ENCODE assay signal across 1 cellular context in the genomic region with DNA sequence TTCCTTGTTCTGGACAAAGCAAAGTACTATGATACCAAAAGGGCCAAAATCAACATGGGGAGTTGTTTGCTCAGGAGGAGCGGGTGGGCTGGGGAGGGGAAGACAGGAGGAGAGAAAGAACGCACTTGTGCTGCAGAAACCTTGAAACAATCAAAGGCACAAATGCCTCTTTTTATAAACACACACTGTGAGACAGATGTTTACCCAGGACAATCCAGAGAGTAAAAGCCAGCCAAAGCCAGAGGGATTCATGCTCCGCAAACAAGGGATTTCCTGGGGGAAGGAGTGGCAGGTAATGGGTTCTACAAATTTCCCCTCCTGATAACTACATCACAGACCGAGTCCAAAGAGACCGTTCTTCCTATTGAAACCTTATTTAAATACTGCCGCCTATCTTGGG.
TF ChIP-seq lines count a peak whose summit lies in the region.

No MANE protein-coding gene starts in this region.

TF ChIP-seq in HepG2, 621 proteins besides CTCF, POLR2A, EP300 and RAD21 (continued from another document and continues in another):
- TF ChIP-seq, protein P1, sequence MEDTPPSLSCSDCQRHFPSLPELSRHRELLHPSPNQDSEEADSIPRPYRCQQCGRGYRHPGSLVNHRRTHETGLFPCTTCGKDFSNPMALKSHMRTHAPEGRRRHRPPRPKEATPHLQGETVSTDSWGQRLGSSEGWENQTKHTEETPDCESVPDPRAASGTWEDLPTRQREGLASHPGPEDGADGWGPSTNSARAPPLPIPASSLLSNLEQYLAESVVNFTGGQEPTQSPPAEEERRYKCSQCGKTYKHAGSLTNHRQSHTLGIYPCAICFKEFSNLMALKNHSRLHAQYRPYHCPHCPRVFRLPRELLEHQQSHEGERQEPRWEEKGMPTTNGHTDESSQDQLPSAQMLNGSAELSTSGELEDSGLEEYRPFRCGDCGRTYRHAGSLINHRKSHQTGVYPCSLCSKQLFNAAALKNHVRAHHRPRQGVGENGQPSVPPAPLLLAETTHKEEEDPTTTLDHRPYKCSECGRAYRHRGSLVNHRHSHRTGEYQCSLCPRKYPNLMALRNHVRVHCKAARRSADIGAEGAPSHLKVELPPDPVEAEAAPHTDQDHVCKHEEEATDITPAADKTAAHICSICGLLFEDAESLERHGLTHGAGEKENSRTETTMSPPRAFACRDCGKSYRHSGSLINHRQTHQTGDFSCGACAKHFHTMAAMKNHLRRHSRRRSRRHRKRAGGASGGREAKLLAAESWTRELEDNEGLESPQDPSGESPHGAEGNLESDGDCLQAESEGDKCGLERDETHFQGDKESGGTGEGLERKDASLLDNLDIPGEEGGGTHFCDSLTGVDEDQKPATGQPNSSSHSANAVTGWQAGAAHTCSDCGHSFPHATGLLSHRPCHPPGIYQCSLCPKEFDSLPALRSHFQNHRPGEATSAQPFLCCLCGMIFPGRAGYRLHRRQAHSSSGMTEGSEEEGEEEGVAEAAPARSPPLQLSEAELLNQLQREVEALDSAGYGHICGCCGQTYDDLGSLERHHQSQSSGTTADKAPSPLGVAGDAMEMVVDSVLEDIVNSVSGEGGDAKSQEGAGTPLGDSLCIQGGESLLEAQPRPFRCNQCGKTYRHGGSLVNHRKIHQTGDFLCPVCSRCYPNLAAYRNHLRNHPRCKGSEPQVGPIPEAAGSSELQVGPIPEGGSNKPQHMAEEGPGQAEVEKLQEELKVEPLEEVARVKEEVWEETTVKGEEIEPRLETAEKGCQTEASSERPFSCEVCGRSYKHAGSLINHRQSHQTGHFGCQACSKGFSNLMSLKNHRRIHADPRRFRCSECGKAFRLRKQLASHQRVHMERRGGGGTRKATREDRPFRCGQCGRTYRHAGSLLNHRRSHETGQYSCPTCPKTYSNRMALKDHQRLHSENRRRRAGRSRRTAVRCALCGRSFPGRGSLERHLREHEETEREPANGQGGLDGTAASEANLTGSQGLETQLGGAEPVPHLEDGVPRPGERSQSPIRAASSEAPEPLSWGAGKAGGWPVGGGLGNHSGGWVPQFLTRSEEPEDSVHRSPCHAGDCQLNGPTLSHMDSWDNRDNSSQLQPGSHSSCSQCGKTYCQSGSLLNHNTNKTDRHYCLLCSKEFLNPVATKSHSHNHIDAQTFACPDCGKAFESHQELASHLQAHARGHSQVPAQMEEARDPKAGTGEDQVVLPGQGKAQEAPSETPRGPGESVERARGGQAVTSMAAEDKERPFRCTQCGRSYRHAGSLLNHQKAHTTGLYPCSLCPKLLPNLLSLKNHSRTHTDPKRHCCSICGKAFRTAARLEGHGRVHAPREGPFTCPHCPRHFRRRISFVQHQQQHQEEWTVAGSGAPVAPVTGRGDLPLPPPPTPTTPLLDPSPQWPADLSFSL (CRISPR knock-in tag; IDR thresholded peaks at IDR 0.05), result 0 out of 2 replicates have a peak, but pooled peaks have one; percentile 32
- TF ChIP-seq, protein P2, sequence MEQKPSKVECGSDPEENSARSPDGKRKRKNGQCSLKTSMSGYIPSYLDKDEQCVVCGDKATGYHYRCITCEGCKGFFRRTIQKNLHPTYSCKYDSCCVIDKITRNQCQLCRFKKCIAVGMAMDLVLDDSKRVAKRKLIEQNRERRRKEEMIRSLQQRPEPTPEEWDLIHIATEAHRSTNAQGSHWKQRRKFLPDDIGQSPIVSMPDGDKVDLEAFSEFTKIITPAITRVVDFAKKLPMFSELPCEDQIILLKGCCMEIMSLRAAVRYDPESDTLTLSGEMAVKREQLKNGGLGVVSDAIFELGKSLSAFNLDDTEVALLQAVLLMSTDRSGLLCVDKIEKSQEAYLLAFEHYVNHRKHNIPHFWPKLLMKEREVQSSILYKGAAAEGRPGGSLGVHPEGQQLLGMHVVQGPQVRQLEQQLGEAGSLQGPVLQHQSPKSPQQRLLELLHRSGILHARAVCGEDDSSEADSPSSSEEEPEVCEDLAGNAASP (CRISPR knock-in tag; IDR thresholded peaks at IDR 0.05; ENCODE audit: borderline replicate concordance), result no peak
- TF ChIP-seq SETDB1 (CRISPR knock-in tag; IDR thresholded peaks at IDR 0.05; ENCODE audit: borderline replicate concordance) (no peak), ZNF780A (CRISPR knock-in tag; IDR thresholded peaks at IDR 0.05) (no peak), NFATC3 (CRISPR knock-in tag; IDR thresholded peaks at IDR 0.05) (no peak), GTF2F1 (IDR thresholded peaks at IDR 0.05; ENCODE audit: low read length) (no peak), CCDC6 (CRISPR knock-in tag; IDR thresholded peaks at IDR 0.05) (no peak), AGO2 (optimal IDR thresholded peaks at IDR 0.05; ENCODE audit: low read depth, low read length) (no peak), SUZ12 (IDR thresholded peaks at IDR 0.05; ENCODE audit: low read depth, low read length) (no peak), KAT7 (CRISPR knock-in tag; IDR thresholded peaks at IDR 0.05; ENCODE audit: borderline replicate concordance) (no peak), CCAR2 (optimal IDR thresholded peaks at IDR 0.05; ENCODE audit: low read depth, low read length) (no peak), NR1H2 (CRISPR knock-in tag; IDR thresholded peaks at IDR 0.05; ENCODE audit: borderline replicate concordance, low read depth) (no peak), NAIF1 (CRISPR knock-in tag; IDR thresholded peaks at IDR 0.05; ENCODE audit: borderline replicate concordance) (no peak), YEATS2 (CRISPR knock-in tag; IDR thresholded peaks at IDR 0.05; ENCODE audit: borderline replicate concordance) (no peak), NFIB (CRISPR knock-in tag; IDR thresholded peaks at IDR 0.05; ENCODE audit: borderline replicate concordance) (no peak), ZKSCAN8 (CRISPR knock-in tag; IDR thresholded peaks at IDR 0.05; ENCODE audit: borderline replicate concordance) (no peak), PCBP1 (IDR thresholded peaks at IDR 0.05; ENCODE audit: borderline replicate concordance, low read depth, low read length) (no peak), BRCA1 (CRISPR knock-in tag; IDR thresholded peaks at IDR 0.05) (no peak), ZNF136 (CRISPR knock-in tag; IDR thresholded peaks at IDR 0.05; ENCODE audit: low read depth) (no peak), SAFB2 (CRISPR knock-in tag; IDR thresholded peaks at IDR 0.05; ENCODE audit: borderline replicate concordance, low read depth) (no peak), NBN (conservative IDR thresholded peaks at IDR 0.05) (no peak), ZNF30 (CRISPR knock-in tag; IDR thresholded peaks at IDR 0.05) (no peak), RARG (CRISPR knock-in tag; IDR thresholded peaks at IDR 0.05; ENCODE audit: low read depth) (no peak), ZNF382 (CRISPR knock-in tag; IDR thresholded peaks at IDR 0.05; ENCODE audit: borderline replicate concordance) (no peak), NCOR1 (IDR thresholded peaks at IDR 0.05; ENCODE audit: borderline replicate concordance, low read length) (no peak), SKI (IDR thresholded peaks at IDR 0.05; ENCODE audit: partially characterized antibody) (no peak), HDAC2 (CRISPR knock-in tag; IDR thresholded peaks at IDR 0.05) (peak; percentile 82; the same call in 1 of the 2 replicates), ZNF296 (CRISPR knock-in tag; conservative IDR thresholded peaks at IDR 0.05) (no peak), KDM5A (IDR thresholded peaks at IDR 0.05; ENCODE audit: borderline replicate concordance, low read length) (no peak)
- TF ChIP-seq, protein P3, sequence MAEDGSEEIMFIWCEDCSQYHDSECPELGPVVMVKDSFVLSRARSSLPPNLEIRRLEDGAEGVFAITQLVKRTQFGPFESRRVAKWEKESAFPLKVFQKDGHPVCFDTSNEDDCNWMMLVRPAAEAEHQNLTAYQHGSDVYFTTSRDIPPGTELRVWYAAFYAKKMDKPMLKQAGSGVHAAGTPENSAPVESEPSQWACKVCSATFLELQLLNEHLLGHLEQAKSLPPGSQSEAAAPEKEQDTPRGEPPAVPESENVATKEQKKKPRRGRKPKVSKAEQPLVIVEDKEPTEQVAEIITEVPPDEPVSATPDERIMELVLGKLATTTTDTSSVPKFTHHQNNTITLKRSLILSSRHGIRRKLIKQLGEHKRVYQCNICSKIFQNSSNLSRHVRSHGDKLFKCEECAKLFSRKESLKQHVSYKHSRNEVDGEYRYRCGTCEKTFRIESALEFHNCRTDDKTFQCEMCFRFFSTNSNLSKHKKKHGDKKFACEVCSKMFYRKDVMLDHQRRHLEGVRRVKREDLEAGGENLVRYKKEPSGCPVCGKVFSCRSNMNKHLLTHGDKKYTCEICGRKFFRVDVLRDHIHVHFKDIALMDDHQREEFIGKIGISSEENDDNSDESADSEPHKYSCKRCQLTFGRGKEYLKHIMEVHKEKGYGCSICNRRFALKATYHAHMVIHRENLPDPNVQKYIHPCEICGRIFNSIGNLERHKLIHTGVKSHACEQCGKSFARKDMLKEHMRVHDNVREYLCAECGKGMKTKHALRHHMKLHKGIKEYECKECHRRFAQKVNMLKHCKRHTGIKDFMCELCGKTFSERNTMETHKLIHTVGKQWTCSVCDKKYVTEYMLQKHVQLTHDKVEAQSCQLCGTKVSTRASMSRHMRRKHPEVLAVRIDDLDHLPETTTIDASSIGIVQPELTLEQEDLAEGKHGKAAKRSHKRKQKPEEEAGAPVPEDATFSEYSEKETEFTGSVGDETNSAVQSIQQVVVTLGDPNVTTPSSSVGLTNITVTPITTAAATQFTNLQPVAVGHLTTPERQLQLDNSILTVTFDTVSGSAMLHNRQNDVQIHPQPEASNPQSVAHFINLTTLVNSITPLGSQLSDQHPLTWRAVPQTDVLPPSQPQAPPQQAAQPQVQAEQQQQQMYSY (CRISPR knock-in tag; IDR thresholded peaks at IDR 0.05), result no peak
- TF ChIP-seq, protein P4, sequence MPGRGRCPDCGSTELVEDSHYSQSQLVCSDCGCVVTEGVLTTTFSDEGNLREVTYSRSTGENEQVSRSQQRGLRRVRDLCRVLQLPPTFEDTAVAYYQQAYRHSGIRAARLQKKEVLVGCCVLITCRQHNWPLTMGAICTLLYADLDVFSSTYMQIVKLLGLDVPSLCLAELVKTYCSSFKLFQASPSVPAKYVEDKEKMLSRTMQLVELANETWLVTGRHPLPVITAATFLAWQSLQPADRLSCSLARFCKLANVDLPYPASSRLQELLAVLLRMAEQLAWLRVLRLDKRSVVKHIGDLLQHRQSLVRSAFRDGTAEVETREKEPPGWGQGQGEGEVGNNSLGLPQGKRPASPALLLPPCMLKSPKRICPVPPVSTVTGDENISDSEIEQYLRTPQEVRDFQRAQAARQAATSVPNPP (CRISPR knock-in tag; IDR thresholded peaks at IDR 0.05), result no peak
- TF ChIP-seq, protein P5, sequence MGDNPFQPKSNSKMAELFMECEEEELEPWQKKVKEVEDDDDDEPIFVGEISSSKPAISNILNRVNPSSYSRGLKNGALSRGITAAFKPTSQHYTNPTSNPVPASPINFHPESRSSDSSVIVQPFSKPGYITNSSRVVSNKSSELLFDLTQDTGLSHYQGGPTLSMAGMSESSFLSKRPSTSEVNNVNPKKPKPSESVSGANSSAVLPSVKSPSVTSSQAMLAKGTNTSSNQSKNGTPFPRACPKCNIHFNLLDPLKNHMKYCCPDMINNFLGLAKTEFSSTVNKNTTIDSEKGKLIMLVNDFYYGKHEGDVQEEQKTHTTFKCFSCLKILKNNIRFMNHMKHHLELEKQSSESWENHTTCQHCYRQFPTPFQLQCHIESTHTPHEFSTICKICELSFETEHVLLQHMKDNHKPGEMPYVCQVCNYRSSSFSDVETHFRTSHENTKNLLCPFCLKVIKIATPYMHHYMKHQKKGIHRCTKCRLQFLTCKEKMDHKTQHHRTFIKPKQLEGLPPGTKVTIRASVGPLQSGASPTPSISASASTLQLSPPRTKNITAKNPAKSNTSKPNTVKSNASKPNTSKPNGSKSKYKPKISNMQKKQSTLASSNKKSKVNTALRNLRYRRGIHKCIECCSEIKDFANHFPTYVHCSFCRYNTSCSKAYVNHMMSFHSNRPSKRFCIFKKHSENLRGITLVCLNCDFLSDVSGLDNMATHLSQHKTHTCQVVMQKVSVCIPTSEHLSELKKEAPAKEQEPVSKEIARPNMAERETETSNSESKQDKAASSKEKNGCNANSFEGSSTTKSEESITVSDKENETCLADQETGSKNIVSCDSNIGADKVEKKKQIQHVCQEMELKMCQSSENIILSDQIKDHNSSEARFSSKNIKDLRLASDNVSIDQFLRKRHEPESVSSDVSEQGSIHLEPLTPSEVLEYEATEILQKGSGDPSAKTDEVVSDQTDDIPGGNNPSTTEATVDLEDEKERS (CRISPR knock-in tag; IDR thresholded peaks at IDR 0.05), result no peak
- TF ChIP-seq, protein P6, sequence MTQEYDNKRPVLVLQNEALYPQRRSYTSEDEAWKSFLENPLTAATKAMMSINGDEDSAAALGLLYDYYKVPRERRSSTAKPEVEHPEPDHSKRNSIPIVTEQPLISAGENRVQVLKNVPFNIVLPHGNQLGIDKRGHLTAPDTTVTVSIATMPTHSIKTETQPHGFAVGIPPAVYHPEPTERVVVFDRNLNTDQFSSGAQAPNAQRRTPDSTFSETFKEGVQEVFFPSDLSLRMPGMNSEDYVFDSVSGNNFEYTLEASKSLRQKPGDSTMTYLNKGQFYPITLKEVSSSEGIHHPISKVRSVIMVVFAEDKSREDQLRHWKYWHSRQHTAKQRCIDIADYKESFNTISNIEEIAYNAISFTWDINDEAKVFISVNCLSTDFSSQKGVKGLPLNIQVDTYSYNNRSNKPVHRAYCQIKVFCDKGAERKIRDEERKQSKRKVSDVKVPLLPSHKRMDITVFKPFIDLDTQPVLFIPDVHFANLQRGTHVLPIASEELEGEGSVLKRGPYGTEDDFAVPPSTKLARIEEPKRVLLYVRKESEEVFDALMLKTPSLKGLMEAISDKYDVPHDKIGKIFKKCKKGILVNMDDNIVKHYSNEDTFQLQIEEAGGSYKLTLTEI (CRISPR knock-in tag; conservative IDR thresholded peaks at IDR 0.05), result no peak
- TF ChIP-seq, protein P7, sequence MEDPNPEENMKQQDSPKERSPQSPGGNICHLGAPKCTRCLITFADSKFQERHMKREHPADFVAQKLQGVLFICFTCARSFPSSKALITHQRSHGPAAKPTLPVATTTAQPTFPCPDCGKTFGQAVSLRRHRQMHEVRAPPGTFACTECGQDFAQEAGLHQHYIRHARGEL (CRISPR knock-in tag; IDR thresholded peaks at IDR 0.05), result no peak
- TF ChIP-seq, protein P8, sequence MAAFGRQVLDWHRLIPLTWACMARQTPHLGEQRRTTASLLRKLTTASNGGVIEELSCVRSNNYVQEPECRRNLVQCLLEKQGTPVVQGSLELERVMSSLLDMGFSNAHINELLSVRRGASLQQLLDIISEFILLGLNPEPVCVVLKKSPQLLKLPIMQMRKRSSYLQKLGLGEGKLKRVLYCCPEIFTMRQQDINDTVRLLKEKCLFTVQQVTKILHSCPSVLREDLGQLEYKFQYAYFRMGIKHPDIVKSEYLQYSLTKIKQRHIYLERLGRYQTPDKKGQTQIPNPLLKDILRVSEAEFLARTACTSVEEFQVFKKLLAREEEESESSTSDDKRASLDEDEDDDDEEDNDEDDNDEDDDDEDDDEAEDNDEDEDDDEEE (CRISPR knock-in tag; IDR thresholded peaks at IDR 0.05), result no peak
- TF ChIP-seq, protein P9, sequence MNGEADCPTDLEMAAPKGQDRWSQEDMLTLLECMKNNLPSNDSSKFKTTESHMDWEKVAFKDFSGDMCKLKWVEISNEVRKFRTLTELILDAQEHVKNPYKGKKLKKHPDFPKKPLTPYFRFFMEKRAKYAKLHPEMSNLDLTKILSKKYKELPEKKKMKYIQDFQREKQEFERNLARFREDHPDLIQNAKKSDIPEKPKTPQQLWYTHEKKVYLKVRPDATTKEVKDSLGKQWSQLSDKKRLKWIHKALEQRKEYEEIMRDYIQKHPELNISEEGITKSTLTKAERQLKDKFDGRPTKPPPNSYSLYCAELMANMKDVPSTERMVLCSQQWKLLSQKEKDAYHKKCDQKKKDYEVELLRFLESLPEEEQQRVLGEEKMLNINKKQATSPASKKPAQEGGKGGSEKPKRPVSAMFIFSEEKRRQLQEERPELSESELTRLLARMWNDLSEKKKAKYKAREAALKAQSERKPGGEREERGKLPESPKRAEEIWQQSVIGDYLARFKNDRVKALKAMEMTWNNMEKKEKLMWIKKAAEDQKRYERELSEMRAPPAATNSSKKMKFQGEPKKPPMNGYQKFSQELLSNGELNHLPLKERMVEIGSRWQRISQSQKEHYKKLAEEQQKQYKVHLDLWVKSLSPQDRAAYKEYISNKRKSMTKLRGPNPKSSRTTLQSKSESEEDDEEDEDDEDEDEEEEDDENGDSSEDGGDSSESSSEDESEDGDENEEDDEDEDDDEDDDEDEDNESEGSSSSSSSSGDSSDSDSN (CRISPR knock-in tag; IDR thresholded peaks at IDR 0.05), result no peak
